10 cellular contexts compared by ENCODE assay signal in the genomic region with DNA sequence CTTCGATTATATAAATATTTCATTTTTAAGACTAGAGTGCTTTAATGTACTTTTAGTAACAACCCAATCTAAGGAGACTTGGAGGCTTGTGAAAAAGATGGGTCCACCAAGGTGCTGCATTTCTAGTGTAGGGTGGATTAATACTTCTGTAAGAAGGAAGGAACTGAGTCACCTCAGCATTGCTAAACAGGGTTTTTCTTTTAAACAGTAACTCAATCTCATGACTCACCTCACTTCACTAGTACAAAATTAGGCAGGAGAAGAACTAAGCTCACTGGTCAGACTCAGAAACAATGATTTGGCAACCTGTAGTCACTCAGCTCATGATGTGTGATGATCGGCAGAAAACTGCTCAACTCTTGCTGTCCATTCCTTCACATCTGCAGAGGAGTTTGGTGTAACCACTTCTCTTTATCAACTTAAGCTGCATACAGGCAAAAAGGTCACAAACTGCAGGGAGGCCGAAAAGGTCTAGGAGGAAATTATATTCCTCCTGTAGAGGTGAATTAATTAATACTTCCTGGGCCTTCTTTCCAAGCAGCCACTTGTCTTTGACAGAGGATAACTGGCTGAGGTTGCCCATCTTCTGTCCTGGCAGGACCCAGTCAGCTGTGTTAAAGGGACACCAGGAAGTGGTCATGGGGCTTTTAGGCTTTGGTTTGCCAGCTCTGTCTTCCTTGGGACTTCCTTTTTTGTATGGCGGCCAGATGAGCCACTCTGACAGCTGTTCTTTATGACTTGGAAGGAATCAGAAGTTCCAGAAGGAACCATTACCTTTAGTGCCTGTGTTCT.
DNase-seq lines count a peak whose midpoint lies in the region; ATAC-seq and TF ChIP-seq lines count a peak whose summit lies in the region.
"Had no signal": no experiment of that assay in that cellular context is flagged by ENCODE, and none has a peak within 500 bp of the region (broad histone marks: within the 10 kb centered on the region; RNA-seq: fewer than 3 reads in every experiment).

No MANE protein-coding gene starts in this region.

- no peak overlapping the region for H3K18ac ChIP-seq in IMR-90 (ENCODE audit: low read depth, low read length)

- no TSS peak for BruUV-seq in IMR-90 (replicated peaks; lab: Mats Ljungman, UMichigan)

- H3K9me1 ChIP-seq in IMR-90 (ENCODE audit: insufficient read depth, low read length): no peaks in the 10 kb centered on the region

- no peak for TF ChIP-seq POLR2A in IMR-90 (IDR thresholded peaks at IDR 0.05; ENCODE audit: low read depth, low read length)

- H3K4me1 ChIP-seq in IMR-90 (ENCODE audit: control insufficient read depth, insufficient read depth, low read length): no peaks in the 10 kb centered on the region

- peaks cover 30% of the 10 kb centered on the region for H3K9me3 Mint-ChIP-seq in T-helper 2 cell treated with Interferon-gamma antibody and Interleukin-4, amounts not matched to agents 5 μg/mL and 100 μg/mL, for 36 hours
- H3K9me3 Mint-ChIP-seq in activated T-helper 17 cell treated with anti-CD3 and anti-CD28 coated beads, Interleukin-2, amount 50 U/mL, for 72 hours: no peaks in the 10 kb centered on the region

- H3K27ac ChIP-seq in IMR-90 (ENCODE audit: insufficient read depth, low read length): no peak overlapping the region

- intact Hi-C loops in IMR-90 (cut with micrococcal nuclease): no loop called here

- no peaks in the 10 kb centered on the region for H3K36me3 ChIP-seq in IMR-90 (ENCODE audit: control insufficient read depth, insufficient read depth, low read length)

- H3K4me3 Mint-ChIP-seq in T-helper 2 cell treated with Interferon-gamma antibody and Interleukin-4, amounts not matched to agents 5 μg/mL and 100 μg/mL, for 36 hours: no peak overlapping the region
- H3K4me3 Mint-ChIP-seq in activated T-helper 17 cell treated with anti-CD3 and anti-CD28 coated beads, Interleukin-2, amount 50 U/mL, for 72 hours: peak overlapping the region; percentile 25
- H3K4me3 Mint-ChIP-seq: neural crest cell had no signal

- H2BK15ac ChIP-seq in IMR-90 (ENCODE audit: low read depth, low read length): no peak overlapping the region

- no peak overlapping the region for H4K8ac ChIP-seq in IMR-90 (ENCODE audit: low read depth in 2 of 2, low read length in 2 of 2)

- dilution Hi-C loops in IMR-90 (cut with HindIII; ENCODE audit: low sequenced_read_pairs, unreplicated experiment): no loop called here

- no peak overlapping the region for H3K56ac ChIP-seq in IMR-90 (ENCODE audit: extremely low read depth, insufficient read depth, low read length)

- no peak overlapping the region for H4K91ac ChIP-seq in IMR-90 (ENCODE audit: insufficient read depth, low read depth, low read length)

- no peak overlapping the region for H2BK120ac ChIP-seq in IMR-90 (ENCODE audit: low read depth, low read length)

- no peaks in the 10 kb centered on the region for H3K9me3 ChIP-seq in IMR-90 (ENCODE audit: control insufficient read depth, insufficient read depth, low read length)

- peaks cover 4% of the 10 kb centered on the region for H3K27me3 Mint-ChIP-seq in T-helper 2 cell treated with Interferon-gamma antibody and Interleukin-4, amounts not matched to agents 5 μg/mL and 100 μg/mL, for 36 hours (ENCODE audit: low read depth)
- H3K27me3 Mint-ChIP-seq in activated T-helper 17 cell treated with anti-CD3 and anti-CD28 coated beads, Interleukin-2, amount 50 U/mL, for 72 hours: no peaks in the 10 kb centered on the region

- no peak overlapping the region for H2AK9ac ChIP-seq in IMR-90 (replicated peaks; ENCODE audit: low read depth, low read length, poor library complexity)

- H3K27me3 ChIP-seq in IMR-90 (ENCODE audit: control insufficient read depth, insufficient read depth, low read length): no peaks in the 10 kb centered on the region

- H3K4me1 Mint-ChIP-seq in T-helper 2 cell treated with Interferon-gamma antibody and Interleukin-4, amounts not matched to agents 5 μg/mL and 100 μg/mL, for 36 hours (ENCODE audit: low read depth): peaks cover 38% of the 10 kb centered on the region
- H3K4me1 Mint-ChIP-seq in activated T-helper 17 cell treated with anti-CD3 and anti-CD28 coated beads, Interleukin-2, amount 50 U/mL, for 72 hours: peaks cover 16% of the 10 kb centered on the region
- H3K4me1 Mint-ChIP-seq: neural crest cell had no signal

- H2BK20ac ChIP-seq in IMR-90 (ENCODE audit: low read depth, low read length): no peak overlapping the region

- no peak; the same call in 1 of the 2 replicates for ATAC-seq in IMR-90 (ENCODE audit: low read depth)
- ATAC-seq in activated T-helper 17 cell treated with anti-CD3 and anti-CD28 coated beads, Interleukin-2, amount 50 U/mL, for 72 hours (replicated peaks): peak; percentile 98

- no CpG with 5 or more reads among the region's 4 CpGs for WGBS in IMR-90 (ENCODE audit: extremely low coverage in 2 of 2, insufficient read length in 1 of 2), 2 experiments

- H2BK5ac ChIP-seq in IMR-90 (ENCODE audit: low read depth, low read length, poor library complexity, severe bottlenecking): no peak overlapping the region

- peak; percentile 12 for DNase-seq in T-helper 2 cell treated with Interferon-gamma antibody and Interleukin-4, amounts not matched to agents 5 μg/mL and 100 μg/mL, for 36 hours (ENCODE audit: low spot score)
- DNase-seq in T-helper 2 cell (no peak), IMR-90 (peak; percentile 60), non-pigmented ciliary epithelial cell (ENCODE audit: low read depth) (peak; percentile 35), HT-29 (ENCODE audit: low spot score) (no peak), iPS-NIHi11 (ENCODE audit: low spot score) (no peak), globus pallidus (ENCODE audit: low spot score) (no peak)
- DNase-seq: NCI-H524 had no signal

- no peak overlapping the region for H3K9ac ChIP-seq in IMR-90 (ENCODE audit: low read depth, low read length)

- no peak overlapping the region for H3K4me2 ChIP-seq in IMR-90 (ENCODE audit: low read depth, low read length)

- no peak overlapping the region for H3K4me3 ChIP-seq in IMR-90 (ENCODE audit: insufficient read depth, low read depth, low read length)

- peaks cover 30% of the 10 kb centered on the region for H3K36me3 Mint-ChIP-seq in T-helper 2 cell treated with Interferon-gamma antibody and Interleukin-4, amounts not matched to agents 5 μg/mL and 100 μg/mL, for 36 hours (ENCODE audit: low read depth)
- H3K36me3 Mint-ChIP-seq in activated T-helper 17 cell treated with anti-CD3 and anti-CD28 coated beads, Interleukin-2, amount 50 U/mL, for 72 hours (ENCODE audit: low read depth): no peaks in the 10 kb centered on the region

- H3K23ac ChIP-seq in IMR-90 (ENCODE audit: low read depth, low read length): no peak overlapping the region

- H2AFZ ChIP-seq in IMR-90 (replicated peaks; ENCODE audit: low read length, poor library complexity): no peak overlapping the region

- no peaks in the 10 kb centered on the region for H3K79me1 ChIP-seq in IMR-90 (ENCODE audit: low read depth in 1 of 2, low read length in 2 of 2)

- H2AK5ac ChIP-seq in IMR-90 (ENCODE audit: low read depth, low read length): no peak overlapping the region

- peak overlapping the region; percentile 65 for H3K27ac Mint-ChIP-seq in T-helper 2 cell treated with Interferon-gamma antibody and Interleukin-4, amounts not matched to agents 5 μg/mL and 100 μg/mL, for 36 hours
- H3K27ac Mint-ChIP-seq in activated T-helper 17 cell treated with anti-CD3 and anti-CD28 coated beads, Interleukin-2, amount 50 U/mL, for 72 hours: peak overlapping the region; percentile 51

- no peak for TF ChIP-seq RAD21 in IMR-90 (IDR thresholded peaks at IDR 0.05; ENCODE audit: low read length)

- no peak overlapping the region for H4K5ac ChIP-seq in IMR-90 (ENCODE audit: low read depth, low read length)

- no peak for TF ChIP-seq CTCF in IMR-90 (conservative IDR thresholded peaks at IDR 0.05; ENCODE audit: low read depth, low read length)

- H3K14ac ChIP-seq in IMR-90 (replicated peaks; ENCODE audit: low read depth, low read length): no peak overlapping the region

- CTCF ChIA-PET in IMR-90 (lab: Yijun Ruan, JAX): no interaction called here

- H4K20me1 ChIP-seq in IMR-90 (ENCODE audit: insufficient read depth, low read length): no peaks in the 10 kb centered on the region

- in situ Hi-C loops in IMR-90 (cut with MboI; ENCODE audit: low sequenced_read_pairs): no loop called here

- POLR2A ChIA-PET in IMR-90 (lab: Charles Lee; ENCODE audit: unreplicated experiment): no interaction called here

- no peak overlapping the region for H3K4ac ChIP-seq in IMR-90 (ENCODE audit: low read depth, low read length)

TF ChIP-seq in IMR-90, 13 proteins besides CTCF, POLR2A, EP300 and RAD21:
- no peak for TF ChIP-seq BHLHE40 (IDR thresholded peaks at IDR 0.05; ENCODE audit: low read depth, low read length)
- TF ChIP-seq CEBPB (IDR thresholded peaks at IDR 0.05; ENCODE audit: low read depth, low read length): peak; percentile 54; the same call in 1 of the 2 replicates
- TF ChIP-seq RCOR1 (IDR thresholded peaks at IDR 0.05; ENCODE audit: insufficient replicate concordance, low read length): no peak
- TF ChIP-seq SMC3 (IDR thresholded peaks at IDR 0.05; ENCODE audit: low read depth, low read length): no peak
- TF ChIP-seq, protein P1, sequence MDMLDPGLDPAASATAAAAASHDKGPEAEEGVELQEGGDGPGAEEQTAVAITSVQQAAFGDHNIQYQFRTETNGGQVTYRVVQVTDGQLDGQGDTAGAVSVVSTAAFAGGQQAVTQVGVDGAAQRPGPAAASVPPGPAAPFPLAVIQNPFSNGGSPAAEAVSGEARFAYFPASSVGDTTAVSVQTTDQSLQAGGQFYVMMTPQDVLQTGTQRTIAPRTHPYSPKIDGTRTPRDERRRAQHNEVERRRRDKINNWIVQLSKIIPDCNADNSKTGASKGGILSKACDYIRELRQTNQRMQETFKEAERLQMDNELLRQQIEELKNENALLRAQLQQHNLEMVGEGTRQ (IDR thresholded peaks at IDR 0.05; ENCODE audit: low read depth, low read length): no peak

Comparison
In these comparisons a context has a peak if more than half of its experiments do, and no peak if none do; other contexts are left out.
1. DNase-seq: peak in T-helper 2 cell treated with Interferon-gamma antibody and Interleukin-4, amounts not matched to agents 5 μg/mL and 100 μg/mL, for 36 hours (single experiment), IMR-90 (single experiment) and non-pigmented ciliary epithelial cell (single experiment); none in T-helper 2 cell (0 of 5), HT-29 (single experiment), iPS-NIHi11 (single experiment) and globus pallidus (single experiment).